In genomic region chr11:71240865-71241691, GRCh38 we compare ENCODE assay signal across 1 cellular context.
TF ChIP-seq lines count a peak whose summit lies in the region.

No MANE protein-coding gene starts in this region.

TF ChIP-seq in HepG2, 621 proteins besides CTCF, POLR2A, EP300 and RAD21 (continued from another document and continues in another):
- peak; percentile 44 for TF ChIP-seq UBTF (CRISPR knock-in tag; IDR thresholded peaks at IDR 0.05)
- no peak for TF ChIP-seq E2F2 (CRISPR knock-in tag; IDR thresholded peaks at IDR 0.05; ENCODE audit: borderline replicate concordance)
- peak; percentile 85; the same call in 1 of the 2 replicates for TF ChIP-seq ZBED4 (CRISPR knock-in tag; IDR thresholded peaks at IDR 0.05; ENCODE audit: borderline replicate concordance)
- peak; percentile 95 for TF ChIP-seq SAP130 (CRISPR knock-in tag; IDR thresholded peaks at IDR 0.05; ENCODE audit: low read depth)
- peak; percentile 66; the same call in 1 of the 2 replicates for TF ChIP-seq XBP1 (CRISPR knock-in tag; IDR thresholded peaks at IDR 0.05)
- peak; percentile 73; the same call in 1 of the 2 replicates for TF ChIP-seq RERE (CRISPR knock-in tag; IDR thresholded peaks at IDR 0.05; ENCODE audit: low read depth)
- no peak for TF ChIP-seq ARHGAP35 (CRISPR knock-in tag; IDR thresholded peaks at IDR 0.05; ENCODE audit: borderline replicate concordance)
- TF ChIP-seq NFYC (CRISPR knock-in tag; IDR thresholded peaks at IDR 0.05): no peak
- TF ChIP-seq HNF4G (IDR thresholded peaks at IDR 0.05; ENCODE audit: borderline replicate concordance, low read depth, low read length): peak; percentile 40; the same call in 1 of the 2 replicates
- peak; percentile 89; the same call in 1 of the 2 replicates for TF ChIP-seq HNF4G (CRISPR knock-in tag; IDR thresholded peaks at IDR 0.05; ENCODE audit: borderline replicate concordance, low read depth)
- TF ChIP-seq ZFP36L1 (CRISPR knock-in tag; IDR thresholded peaks at IDR 0.05): peak; percentile 63; the same call in 1 of the 2 replicates
- peak; percentile 72; the same call in 1 of the 2 replicates for TF ChIP-seq ZSCAN20 (CRISPR knock-in tag; IDR thresholded peaks at IDR 0.05; ENCODE audit: borderline replicate concordance)
- TF ChIP-seq ZNF121 (CRISPR knock-in tag; IDR thresholded peaks at IDR 0.05): peak; percentile 54; the same call in 1 of the 2 replicates
- peak; percentile 89 for TF ChIP-seq ZNF772 (CRISPR knock-in tag; IDR thresholded peaks at IDR 0.05)
- TF ChIP-seq KMT2A (CRISPR knock-in tag; IDR thresholded peaks at IDR 0.05): peak; percentile 90
- TF ChIP-seq ISL2 (CRISPR knock-in tag; IDR thresholded peaks at IDR 0.05): peak; percentile 89
- peak; percentile 89 for TF ChIP-seq SPEN (CRISPR knock-in tag; IDR thresholded peaks at IDR 0.05; ENCODE audit: low read depth)
- peak; percentile 92 for TF ChIP-seq ARID5B (CRISPR knock-in tag; IDR thresholded peaks at IDR 0.05)
- TF ChIP-seq THAP7 (CRISPR knock-in tag; IDR thresholded peaks at IDR 0.05): no peak
- peak; percentile 92 for TF ChIP-seq KDM4B (CRISPR knock-in tag; IDR thresholded peaks at IDR 0.05)
- TF ChIP-seq BHLHE40 (IDR thresholded peaks at IDR 0.05; ENCODE audit: low read length): peak; percentile 41; the same call in 1 of the 2 replicates
- TF ChIP-seq ZNF646 (CRISPR knock-in tag; IDR thresholded peaks at IDR 0.05): no peak
- TF ChIP-seq SUZ12 (IDR thresholded peaks at IDR 0.05; ENCODE audit: low read depth, low read length): no peak
- no peak for TF ChIP-seq JUNB (CRISPR knock-in tag; IDR thresholded peaks at IDR 0.05; ENCODE audit: borderline replicate concordance)
- peak; percentile 94 for TF ChIP-seq ATF2 (CRISPR knock-in tag; IDR thresholded peaks at IDR 0.05)
- 0 out of 2 replicates have a peak, but pooled peaks have one; percentile 56 for TF ChIP-seq ZNF564 (CRISPR knock-in tag; IDR thresholded peaks at IDR 0.05)
